ENCODE assay signal across 18 cellular contexts in the genomic region with DNA sequence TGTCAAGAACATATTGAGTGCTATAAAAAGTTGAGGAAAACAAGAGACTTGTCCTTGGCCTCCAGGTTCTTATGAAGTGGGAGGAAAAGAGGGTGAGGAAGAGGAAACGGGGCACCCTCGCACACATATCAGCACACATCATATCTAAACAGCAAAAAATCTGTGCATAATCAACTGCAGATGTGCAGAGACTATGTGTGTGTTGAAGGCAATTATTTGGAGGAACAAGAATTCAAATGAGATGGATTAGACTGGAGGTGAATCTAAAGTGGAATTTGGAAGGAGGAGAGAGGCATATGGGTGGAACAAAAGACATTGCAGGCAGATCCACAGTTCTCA.
A peak's percentile ranks its signal among the peaks of the same experiment; 100 is the strongest.
DNase-seq lines count a peak whose midpoint lies in the region; ATAC-seq and TF ChIP-seq lines count a peak whose summit lies in the region.
"Had no signal": no experiment of that assay in that cellular context is flagged by ENCODE, and none has a peak within 500 bp of the region (broad histone marks: within the 10 kb centered on the region; RNA-seq: fewer than 3 reads in every experiment).

No MANE protein-coding gene starts in this region.

- ATAC-seq in GM19025 (IDR thresholded peaks at IDR 0.05; ENCODE audit: low read depth, unreplicated experiment), result peak; percentile 16
- ATAC-seq in GM19397 (IDR thresholded peaks at IDR 0.05; ENCODE audit: unreplicated experiment), result no peak
- no peak for ATAC-seq in HG02852 (IDR thresholded peaks at IDR 0.05; ENCODE audit: unreplicated experiment)

- DNase-seq in AG04450 (ENCODE audit: low read depth, low spot score), result no peak
- DNase-seq in Karpas-422, result no peak
- DNase-seq in fibroblast of peridontal ligament (ENCODE audit: extremely low read depth), result peak; percentile 62
- no peak for DNase-seq in T-helper 2 cell treated with Interferon-gamma antibody and Interleukin-4, amounts not matched to agents 5 μg/mL and 100 μg/mL, for 36 hours (ENCODE audit: low spot score)
- DNase-seq in HuH-7.5 (ENCODE audit: low spot score), result no peak
- DNase-seq: activated CD4-positive, CD25-positive, alpha-beta regulatory T cell; CD4-positive, alpha-beta memory T cell; naive thymus-derived CD8-positive, alpha-beta T cell; NCI-H2227 treated with DMSO at 0.1 percent for 48 hours; NK-92 treated with Interleukin-12 subunit alpha and Interleukin-12 subunit beta, amount 100 ng/mL, for 24 hours; stimulated activated CD4-positive, alpha-beta T cell treated with anti-CD3 and anti-CD28 coated beads, Interleukin-15, amount 100 ng/mL, for 24 hours had no signal

- POLR2A ChIA-PET in AG04450 (lab: Yijun Ruan, JAX), result interaction anchor here (1.4 kb wide), 1 partner anchor 28 kb away, joined by 5 read pairs; no protein-coding TSS in a partner anchor

- H3K27me3 Mint-ChIP-seq in T-helper 2 cell treated with Interferon-gamma antibody and Interleukin-4, amounts not matched to agents 5 μg/mL and 100 μg/mL, for 36 hours (ENCODE audit: low read depth), result peaks cover 58% of the 10 kb centered on the region

- CTCF ChIA-PET in AG04450 (lab: Charles Lee), result interaction anchor here (0.6 to 3.5 kb wide), 4 partner anchors 21 to 488 kb away, joined by 3 to 24 read pairs (median 4); no protein-coding TSS in a partner anchor

- H3K36me3 Mint-ChIP-seq in T-helper 2 cell treated with Interferon-gamma antibody and Interleukin-4, amounts not matched to agents 5 μg/mL and 100 μg/mL, for 36 hours (ENCODE audit: low read depth), result no peaks in the 10 kb centered on the region
- H3K36me3 Mint-ChIP-seq: CD4-positive, alpha-beta memory T cell had no signal

- H3K36me3 ChIP-seq in Karpas-422 (ENCODE audit: insufficient read depth, low read length), result no peaks in the 10 kb centered on the region
- H3K36me3 ChIP-seq: uterus had no signal

- no peaks in the 10 kb centered on the region for H3K9me2 ChIP-seq in Karpas-422 (replicated peaks; ENCODE audit: insufficient read depth, low read length)

- TF ChIP-seq CTCF in AG04450 (IDR thresholded peaks at IDR 0.05; ENCODE audit: low read depth, low read length), result no peak

- no peaks in the 10 kb centered on the region for H3K9me3 ChIP-seq in AG04450 (ENCODE audit: control insufficient read depth, insufficient read depth, low read length)
- no peaks in the 10 kb centered on the region for H3K9me3 ChIP-seq in Karpas-422 (ENCODE audit: low read length)
- H3K9me3 ChIP-seq: uterus had no signal

- peak overlapping the region; percentile 74 for H3K27ac ChIP-seq in AG04450 (ENCODE audit: low read depth, low read length)
- H3K27ac ChIP-seq in Karpas-422 (ENCODE audit: low read length), result no peak overlapping the region

- no peaks in the 10 kb centered on the region for H3K9me3 Mint-ChIP-seq in T-helper 2 cell treated with Interferon-gamma antibody and Interleukin-4, amounts not matched to agents 5 μg/mL and 100 μg/mL, for 36 hours
- H3K9me3 Mint-ChIP-seq: activated T-helper 2 cell treated with anti-CD3 and anti-CD28 coated beads, Interferon-gamma antibody, Interleukin-2, Interleukin-4, amounts not matched to agents 10 μg/mL and 5 μg/mL and 100 μg/mL, durations not matched to agents 14 hours and 24 hours and 36 hours; naive thymus-derived CD8-positive, alpha-beta T cell; stimulated activated naive CD8-positive, alpha-beta T cell treated with anti-CD3 and anti-CD28 coated beads, Interleukin-15, Interleukin-2, amounts not matched to agents 100 ng/mL and 50 ng/mL, for 24 hours; T-helper 1 cell treated with Interleukin-12 subunit alpha and Interleukin-12 subunit beta and Interleukin-4 antibody, amounts not matched to agents 30 μg/mL and 1 μg/mL, for 36 hours had no signal

- no peaks in the 10 kb centered on the region for H4K20me1 ChIP-seq in Karpas-422 (ENCODE audit: insufficient read depth, low read depth, low read length)

- H3K79me2 ChIP-seq in Karpas-422 (ENCODE audit: low read length), result no peaks in the 10 kb centered on the region

- no peak overlapping the region for H2AFZ ChIP-seq in Karpas-422 (ENCODE audit: low read length)

- no peak overlapping the region for H3K4me3 Mint-ChIP-seq in T-helper 2 cell treated with Interferon-gamma antibody and Interleukin-4, amounts not matched to agents 5 μg/mL and 100 μg/mL, for 36 hours
- H3K4me3 Mint-ChIP-seq: T-helper 1 cell treated with Interleukin-12 subunit alpha and Interleukin-12 subunit beta and Interleukin-4 antibody, amounts not matched to agents 30 μg/mL and 1 μg/mL, for 36 hours had no signal

- H3K27me3 ChIP-seq in AG04450 (ENCODE audit: control insufficient read depth, insufficient read depth, low read length) (no peaks in the 10 kb centered on the region), Karpas-422 (ENCODE audit: low read length) (no peaks in the 10 kb centered on the region)
- H3K27me3 ChIP-seq: uterus had no signal

- 0 out of 2 replicates have a peak overlapping the region, but pooled peaks have one; percentile 55 for H3K9ac ChIP-seq in Karpas-422 (ENCODE audit: low read length)

- peaks cover 10% of the 10 kb centered on the region for H3K4me1 Mint-ChIP-seq in T-helper 2 cell treated with Interferon-gamma antibody and Interleukin-4, amounts not matched to agents 5 μg/mL and 100 μg/mL, for 36 hours (ENCODE audit: low read depth)

- H3K4me3 ChIP-seq in AG04450 (ENCODE audit: low read depth, low read length) (no peak overlapping the region), Karpas-422 (ENCODE audit: low read length) (no peak overlapping the region)
- H3K4me3 ChIP-seq: uterus had no signal

- H3K4me2 ChIP-seq in Karpas-422 (ENCODE audit: low read depth, low read length, poor library complexity, severe bottlenecking), result peak overlapping the region; percentile 68

- peaks cover 53% of the 10 kb centered on the region for H3K4me1 ChIP-seq in Karpas-422 (ENCODE audit: low read length)
- H3K4me1 ChIP-seq: uterus had no signal

- H3K27ac Mint-ChIP-seq in T-helper 2 cell treated with Interferon-gamma antibody and Interleukin-4, amounts not matched to agents 5 μg/mL and 100 μg/mL, for 36 hours, result no peak overlapping the region
- H3K27ac Mint-ChIP-seq: activated T-helper 2 cell treated with anti-CD3 and anti-CD28 coated beads, Interferon-gamma antibody, Interleukin-2, Interleukin-4, amounts not matched to agents 10 μg/mL and 5 μg/mL and 100 μg/mL, durations not matched to agents 14 hours and 24 hours and 36 hours; stimulated activated naive CD8-positive, alpha-beta T cell treated with anti-CD3 and anti-CD28 coated beads, Interleukin-15, Interleukin-2, amounts not matched to agents 100 ng/mL and 50 ng/mL, for 24 hours; T-helper 1 cell treated with Interleukin-12 subunit alpha and Interleukin-12 subunit beta and Interleukin-4 antibody, amounts not matched to agents 30 μg/mL and 1 μg/mL, for 36 hours had no signal
